23 cellular contexts compared by ENCODE assay signal in genomic region chr1:2330035-2330434, GRCh38.
DNase-seq lines count a peak whose midpoint lies in the region; ATAC-seq and TF ChIP-seq lines count a peak whose summit lies in the region.
"Had no signal": no experiment of that assay in that cellular context is flagged by ENCODE, and none has a peak within 500 bp of the region (broad histone marks: within the 10 kb centered on the region; RNA-seq: fewer than 3 reads in every experiment).

No MANE protein-coding gene starts in this region.

- H3K4me3 ChIP-seq in SJCRH30 (no peak overlapping the region), hepatocyte (no peak overlapping the region), GM23338 (no peak overlapping the region), MM.1S (ENCODE audit: low read length) (no peak overlapping the region)
- H3K4me3 ChIP-seq: HAP-1, upper lobe of left lung had no signal

- H3K4me1 ChIP-seq in SJCRH30 (peaks cover 45% of the 10 kb centered on the region), hepatocyte (ENCODE audit: insufficient read depth) (peaks cover 21% of the 10 kb centered on the region), GM23338 (ENCODE audit: insufficient read depth) (no peaks in the 10 kb centered on the region), MM.1S (ENCODE audit: low read length) (no peaks in the 10 kb centered on the region)
- H3K4me1 ChIP-seq: HAP-1 had no signal

- H4K20me1 ChIP-seq in hepatocyte (ENCODE audit: insufficient read depth, poor library complexity, severe bottlenecking) = no peaks in the 10 kb centered on the region
- no peaks in the 10 kb centered on the region for H4K20me1 ChIP-seq in GM23338 (replicated peaks; ENCODE audit: insufficient read depth)
- H4K20me1 ChIP-seq in MM.1S (ENCODE audit: insufficient read depth, low read length) = no peaks in the 10 kb centered on the region

- peaks cover 8% of the 10 kb centered on the region for H3K27me3 Mint-ChIP-seq in GM23338 (ENCODE audit: insufficient read depth, low read depth, poor library complexity)

- H3K27me3 ChIP-seq in SJCRH30 (no peaks in the 10 kb centered on the region), hepatocyte (no peaks in the 10 kb centered on the region), GM23338 (ENCODE audit: insufficient read depth) (no peaks in the 10 kb centered on the region), MM.1S (replicated peaks; ENCODE audit: insufficient read depth, low read length) (peaks cover 97% of the 10 kb centered on the region)
- H3K27me3 ChIP-seq: upper lobe of left lung had no signal

- 86% methylated on average over 12 of the region's 12 CpGs for WGBS in hepatocyte (ENCODE audit: low lambda C conversion rate, missing lambda C conversion rate)

- H3K79me2 ChIP-seq in hepatocyte (no peaks in the 10 kb centered on the region), GM23338 (replicated peaks; ENCODE audit: insufficient read depth) (no peaks in the 10 kb centered on the region), MM.1S (ENCODE audit: low read length) (no peaks in the 10 kb centered on the region)

- peaks cover 8% of the 10 kb centered on the region; the same call in 1 of the 3 replicates for H3K36me3 Mint-ChIP-seq in GM23338 (ENCODE audit: low read depth)
- H3K36me3 Mint-ChIP-seq: activated naive CD8-positive, alpha-beta T cell treated with anti-CD3 and anti-CD28 coated beads, Interleukin-2, amount 10 ng/mL, durations not matched to agents 7 days and 5 days had no signal

- H3K27ac Mint-ChIP-seq in GM23338 = no peak overlapping the region
- H3K27ac Mint-ChIP-seq: activated naive CD8-positive, alpha-beta T cell treated with anti-CD3 and anti-CD28 coated beads, Interleukin-2, amount 10 ng/mL, durations not matched to agents 7 days and 5 days; T-helper 2 cell treated with Interferon-gamma antibody and Interleukin-4, amounts not matched to agents 5 μg/mL and 100 μg/mL, for 36 hours had no signal

- H3K4me3 Mint-ChIP-seq in GM23338 = no peak overlapping the region
- H3K4me3 Mint-ChIP-seq: activated naive CD8-positive, alpha-beta T cell treated with anti-CD3 and anti-CD28 coated beads, Interleukin-2, amount 10 ng/mL, durations not matched to agents 7 days and 5 days; stimulated activated naive CD8-positive, alpha-beta T cell treated with anti-CD3 and anti-CD28 coated beads, Interleukin-15, amount 100 ng/mL, for 72 hours; T-helper 2 cell treated with Interferon-gamma antibody and Interleukin-4, amounts not matched to agents 5 μg/mL and 100 μg/mL, for 36 hours had no signal

- TF ChIP-seq CTCF in hepatocyte (IDR thresholded peaks at IDR 0.05; ENCODE audit: poor library complexity) = no peak
- TF ChIP-seq CTCF in GM23338 (conservative IDR thresholded peaks at IDR 0.05; ENCODE audit: low read depth in 2 of 2) = no peak
- no peak for TF ChIP-seq CTCF in MM.1S (IDR thresholded peaks at IDR 0.05; ENCODE audit: low read length)

- intact Hi-C loops in sciatic nerve (cut with DNase I) = no loop called here

- H3K4me2 ChIP-seq in hepatocyte (no peak overlapping the region), GM23338 (no peak overlapping the region), MM.1S (ENCODE audit: low read depth, low read length) (no peak overlapping the region)
- H3K4me2 ChIP-seq: KMS-11 had no signal

- H3K9me3 Mint-ChIP-seq in GM23338 = peaks cover 15% of the 10 kb centered on the region
- H3K9me3 Mint-ChIP-seq: stimulated activated naive CD8-positive, alpha-beta T cell treated with anti-CD3 and anti-CD28 coated beads, Interleukin-15, amount 100 ng/mL, for 72 hours; T-helper 2 cell treated with Interferon-gamma antibody and Interleukin-4, amounts not matched to agents 5 μg/mL and 100 μg/mL, for 36 hours had no signal

- H3K36me3 ChIP-seq in SJCRH30 = no peaks in the 10 kb centered on the region
- H3K36me3 ChIP-seq in hepatocyte (replicated peaks; ENCODE audit: insufficient read depth, low read depth) = no peaks in the 10 kb centered on the region
- H3K36me3 ChIP-seq in GM23338 (ENCODE audit: insufficient read depth) = no peaks in the 10 kb centered on the region
- no peaks in the 10 kb centered on the region for H3K36me3 ChIP-seq in MM.1S (replicated peaks; ENCODE audit: insufficient read depth, low read length)
- H3K36me3 ChIP-seq: HAP-1, upper lobe of left lung had no signal

- peak; percentile 31 for DNase-seq in AG20443 (ENCODE audit: low spot score)
- DNase-seq in SJCRH30 = no peak
- no peak for DNase-seq in hepatocyte (ENCODE audit: low spot score)
- no peak for DNase-seq in sciatic nerve (ENCODE audit: low spot score)
- DNase-seq in NOMO-1 treated with dmso at 0.1 percent for 144 hours (lab: John Stamatoyannopoulos, UW; ENCODE audit: unreplicated experiment) = no peak
- no peak for DNase-seq in GM23338 (ENCODE audit: low spot score)
- DNase-seq in MM.1S = no peak
- DNase-seq: activated CD4-positive, alpha-beta T cell treated with anti-CD3 and anti-CD28 coated beads for 4 hours; activated effector memory CD4-positive, alpha-beta T cell treated with anti-CD3 and anti-CD28 coated beads, Interleukin-2, amount 50 U/mL, for 16 hours; activated naive CD8-positive, alpha-beta T cell treated with anti-CD3 and anti-CD28 coated beads, Interleukin-2, amount 10 ng/mL, durations not matched to agents 7 days and 5 days; activated T-cell treated with anti-CD3 and anti-CD28 coated beads, Interleukin-2, amount 50 U/mL, for 1 hour; dermis blood vessel endothelial cell; DMS153; NCI-H1436; NCI-H2081 treated with DMSO at 0.1 percent for 48 hours; NCI-H446; stimulated activated naive CD8-positive, alpha-beta T cell treated with anti-CD3 and anti-CD28 coated beads, Interleukin-15, amount 100 ng/mL, for 72 hours had no signal

- no peak overlapping the region for H3K9ac ChIP-seq in MM.1S (ENCODE audit: low read length)
- H3K9ac ChIP-seq: KMS-11 had no signal

- H3K9me2 ChIP-seq in hepatocyte (replicated peaks; ENCODE audit: insufficient read depth) (no peaks in the 10 kb centered on the region), GM23338 (ENCODE audit: insufficient read depth) (no peaks in the 10 kb centered on the region), MM.1S (replicated peaks; ENCODE audit: insufficient read depth, low read length) (no peaks in the 10 kb centered on the region)

- H3K9me3 ChIP-seq in SJCRH30 (replicated peaks) = no peaks in the 10 kb centered on the region
- no peaks in the 10 kb centered on the region for H3K9me3 ChIP-seq in hepatocyte (ENCODE audit: low read depth)
- no peaks in the 10 kb centered on the region for H3K9me3 ChIP-seq in MM.1S (replicated peaks; ENCODE audit: insufficient read depth, low read length)
- H3K9me3 ChIP-seq: HAP-1, upper lobe of left lung had no signal

- H3K27ac ChIP-seq in SJCRH30 (peak overlapping the region; percentile 94), hepatocyte (peak overlapping the region; percentile 93), GM23338 (ENCODE audit: low read depth) (no peak overlapping the region), MM.1S (ENCODE audit: low read length) (no peak overlapping the region)
- H3K27ac ChIP-seq: KMS-11, upper lobe of left lung, VCaP had no signal

- no peak overlapping the region for H2AFZ ChIP-seq in hepatocyte
- H2AFZ ChIP-seq in GM23338 = no peak overlapping the region
- no peak overlapping the region for H2AFZ ChIP-seq in MM.1S (ENCODE audit: low read length)

- ATAC-seq in sciatic nerve (peak; percentile 27), GM23338 (no peak), GM19467 (IDR thresholded peaks at IDR 0.05; ENCODE audit: unreplicated experiment) (no peak)

- no peaks in the 10 kb centered on the region; the same call in 2 of the 3 replicates for H3K4me1 Mint-ChIP-seq in GM23338
- H3K4me1 Mint-ChIP-seq: activated naive CD8-positive, alpha-beta T cell treated with anti-CD3 and anti-CD28 coated beads, Interleukin-2, amount 10 ng/mL, durations not matched to agents 7 days and 5 days had no signal

- H3F3A ChIP-seq in GM23338 (replicated peaks; ENCODE audit: low read depth) = no peaks in the 10 kb centered on the region; the same call in 1 of the 2 replicates
- peaks cover 5% of the 10 kb centered on the region for H3F3A ChIP-seq in MM.1S (ENCODE audit: insufficient read depth, low read length)

TF ChIP-seq in GM23338, 12 proteins besides CTCF, POLR2A, EP300 and RAD21:
- TF ChIP-seq, protein P1, sequence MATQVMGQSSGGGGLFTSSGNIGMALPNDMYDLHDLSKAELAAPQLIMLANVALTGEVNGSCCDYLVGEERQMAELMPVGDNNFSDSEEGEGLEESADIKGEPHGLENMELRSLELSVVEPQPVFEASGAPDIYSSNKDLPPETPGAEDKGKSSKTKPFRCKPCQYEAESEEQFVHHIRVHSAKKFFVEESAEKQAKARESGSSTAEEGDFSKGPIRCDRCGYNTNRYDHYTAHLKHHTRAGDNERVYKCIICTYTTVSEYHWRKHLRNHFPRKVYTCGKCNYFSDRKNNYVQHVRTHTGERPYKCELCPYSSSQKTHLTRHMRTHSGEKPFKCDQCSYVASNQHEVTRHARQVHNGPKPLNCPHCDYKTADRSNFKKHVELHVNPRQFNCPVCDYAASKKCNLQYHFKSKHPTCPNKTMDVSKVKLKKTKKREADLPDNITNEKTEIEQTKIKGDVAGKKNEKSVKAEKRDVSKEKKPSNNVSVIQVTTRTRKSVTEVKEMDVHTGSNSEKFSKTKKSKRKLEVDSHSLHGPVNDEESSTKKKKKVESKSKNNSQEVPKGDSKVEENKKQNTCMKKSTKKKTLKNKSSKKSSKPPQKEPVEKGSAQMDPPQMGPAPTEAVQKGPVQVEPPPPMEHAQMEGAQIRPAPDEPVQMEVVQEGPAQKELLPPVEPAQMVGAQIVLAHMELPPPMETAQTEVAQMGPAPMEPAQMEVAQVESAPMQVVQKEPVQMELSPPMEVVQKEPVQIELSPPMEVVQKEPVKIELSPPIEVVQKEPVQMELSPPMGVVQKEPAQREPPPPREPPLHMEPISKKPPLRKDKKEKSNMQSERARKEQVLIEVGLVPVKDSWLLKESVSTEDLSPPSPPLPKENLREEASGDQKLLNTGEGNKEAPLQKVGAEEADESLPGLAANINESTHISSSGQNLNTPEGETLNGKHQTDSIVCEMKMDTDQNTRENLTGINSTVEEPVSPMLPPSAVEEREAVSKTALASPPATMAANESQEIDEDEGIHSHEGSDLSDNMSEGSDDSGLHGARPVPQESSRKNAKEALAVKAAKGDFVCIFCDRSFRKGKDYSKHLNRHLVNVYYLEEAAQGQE (IDR thresholded peaks at IDR 0.05; ENCODE audit: unreplicated experiment) = no peak

Comparison
In these comparisons a context has a peak if more than half of its experiments do, and no peak if none do; other contexts are left out.
1. H3K27ac ChIP-seq: peak in SJCRH30 (single experiment) and hepatocyte (single experiment); none in GM23338 (single experiment) and MM.1S (single experiment).